In genomic region chr1:118247593-118247992, GRCh38 we compare ENCODE assay signal across 9 cellular contexts.
DNase-seq lines count a peak whose midpoint lies in the region; ATAC-seq, FAIRE-seq and TF ChIP-seq lines count a peak whose summit lies in the region.
"Had no signal": no experiment of that assay in that cellular context is flagged by ENCODE, and none has a peak within 500 bp of the region (broad histone marks: within the 10 kb centered on the region; RNA-seq: fewer than 3 reads in every experiment).

No MANE protein-coding gene starts in this region.

- TF ChIP-seq POLR2A in Peyer's patch (IDR thresholded peaks at IDR 0.05) = no peak

- H3K4me3 ChIP-seq in Peyer's patch = no peak overlapping the region
- H3K4me3 ChIP-seq: adrenal gland had no signal

- no peak overlapping the region for H3K27ac ChIP-seq in Peyer's patch
- H3K27ac ChIP-seq: adrenal gland had no signal

- no peaks in the 10 kb centered on the region for H3K4me1 ChIP-seq in Peyer's patch
- H3K4me1 ChIP-seq: adrenal gland had no signal

- TF ChIP-seq CTCF in D721Med (IDR thresholded peaks at IDR 0.05; ENCODE audit: insufficient read depth, missing control alignments) (peak; percentile 13), Peyer's patch (IDR thresholded peaks at IDR 0.05) (peak in 2 of 6 experiments; percentile 6 to 22)

- FAIRE-seq in D721Med (lab: Jason Lieb, UNC) = no peak

- no peaks in the 10 kb centered on the region for H3K9me3 ChIP-seq in Peyer's patch
- H3K9me3 ChIP-seq: adrenal gland had no signal

- intact Hi-C loops in left colon (cut with DNase I, micrococcal nuclease) = no loop called here

- ATAC-seq in HG02798 (IDR thresholded peaks at IDR 0.05; ENCODE audit: poor library complexity, unreplicated experiment) = peak; percentile 44
- ATAC-seq in left colon = peak; percentile 34
- no peak for ATAC-seq in GM19463 (IDR thresholded peaks at IDR 0.05; ENCODE audit: unreplicated experiment)

- DNase-seq in D721Med (ENCODE audit: insufficient read length, low spot score) (no peak), SHP77 treated with DMSO at 0.1 percent for 48 hours (lab: John Stamatoyannopoulos, UW) (peak; percentile 18), left colon (no peak), NCI-H2171 treated with DMSO at 0.1 percent for 48 hours (lab: John Stamatoyannopoulos, UW) (no peak), SW 1271 (lab: John Stamatoyannopoulos, UW) (no peak), Peyer's patch (no peak)

- no peaks in the 10 kb centered on the region for H3K27me3 ChIP-seq in Peyer's patch
- H3K27me3 ChIP-seq: adrenal gland had no signal

- no peaks in the 10 kb centered on the region for H3K36me3 ChIP-seq in Peyer's patch
- H3K36me3 ChIP-seq: adrenal gland had no signal
